ENCODE assay signal across 13 cellular contexts in the genomic region with DNA sequence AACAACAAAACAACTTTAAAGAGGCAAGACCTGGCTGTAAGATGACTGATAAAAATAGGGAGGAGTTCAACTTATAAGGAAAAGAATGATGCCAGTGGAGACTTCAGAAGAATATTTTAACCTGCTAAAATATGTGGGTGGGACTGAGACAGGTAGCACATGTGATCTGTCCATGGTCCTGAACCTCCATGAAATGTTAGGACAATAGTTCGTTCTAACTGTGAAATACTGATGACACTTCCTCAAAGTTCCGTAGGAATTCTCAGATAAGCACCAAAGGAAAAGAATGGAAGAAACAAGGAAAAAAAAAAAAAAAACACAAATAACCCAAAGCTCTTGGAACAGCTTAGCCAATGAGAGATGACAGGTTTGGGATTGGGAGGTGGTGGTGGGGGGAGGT. TPM values are rescaled to one million over a fixed set of nuclear protein-coding genes. Genes with fewer than 3 reads are reported as not detected.
DNase-seq lines count a peak whose midpoint lies in the region; ATAC-seq and TF ChIP-seq lines count a peak whose summit lies in the region.
"Had no signal": no experiment of that assay in that cellular context is flagged by ENCODE, and none has a peak within 500 bp of the region (broad histone marks: within the 10 kb centered on the region; RNA-seq: fewer than 3 reads in every experiment).

No MANE protein-coding gene starts in this region.

- in situ Hi-C loops in astrocyte of the spinal cord (cut with HindIII; ENCODE audit: low sequenced_read_pairs), result no loop called here

- H3K27me3 Mint-ChIP-seq in CD4-positive, CD25-positive, alpha-beta regulatory T cell, result peaks cover 6% of the 10 kb centered on the region

- TF ChIP-seq CTCF in astrocyte of the spinal cord (IDR thresholded peaks at IDR 0.05; ENCODE audit: low read depth, low read length), result no peak

- H3K9me2 ChIP-seq in Karpas-422 (replicated peaks; ENCODE audit: insufficient read depth, low read length), result no peaks in the 10 kb centered on the region

- H3K9ac ChIP-seq in Karpas-422 (ENCODE audit: low read length), result no peak overlapping the region

- peaks cover 4% of the 10 kb centered on the region for H3K27me3 ChIP-seq in CD4-positive, CD25-positive, alpha-beta regulatory T cell (ENCODE audit: control insufficient read depth, insufficient read depth, low read length)
- no peaks in the 10 kb centered on the region for H3K27me3 ChIP-seq in Karpas-422 (ENCODE audit: low read length)
- H3K27me3 ChIP-seq: BE2C had no signal

- H3K9me3 Mint-ChIP-seq in CD4-positive, CD25-positive, alpha-beta regulatory T cell, result peaks cover 0 to 5% (median 0%) of the 10 kb centered on the region in 7 donors

- no peaks in the 10 kb centered on the region for H3K79me2 ChIP-seq in Karpas-422 (ENCODE audit: low read length)

- no peaks in the 10 kb centered on the region for H3K9me3 ChIP-seq in CD4-positive, CD25-positive, alpha-beta regulatory T cell (ENCODE audit: control insufficient read depth in 2 of 2, low read length in 2 of 2)
- H3K9me3 ChIP-seq in Karpas-422 (ENCODE audit: low read length), result no peaks in the 10 kb centered on the region
- H3K9me3 ChIP-seq: BE2C had no signal

- no peaks in the 10 kb centered on the region for H3K36me3 ChIP-seq in CD4-positive, CD25-positive, alpha-beta regulatory T cell (ENCODE audit: control insufficient read depth, insufficient read depth, low read length)
- no peaks in the 10 kb centered on the region for H3K36me3 ChIP-seq in Karpas-422 (ENCODE audit: insufficient read depth, low read length)
- H3K36me3 ChIP-seq: BE2C had no signal

- H3K4me1 ChIP-seq in CD4-positive, CD25-positive, alpha-beta regulatory T cell (ENCODE audit: control insufficient read depth, insufficient read depth, low read length, poor library complexity, severe bottlenecking), result no peaks in the 10 kb centered on the region
- no peaks in the 10 kb centered on the region for H3K4me1 ChIP-seq in Karpas-422 (ENCODE audit: low read length)

- no peak overlapping the region for H3K4me3 Mint-ChIP-seq in CD4-positive, CD25-positive, alpha-beta regulatory T cell
- H3K4me3 Mint-ChIP-seq: activated B cell treated with CpG ODN at 0.5 μM for 24 hours; neural crest cell; stimulated activated naive B cell treated with anti-CD40 and anti-IgM and Interleukin-4, amounts not matched to agents 10 μg/mL and 1 μg/mL and 100 μg/mL, for 72 hours had no signal

- no peak overlapping the region for H3K27ac ChIP-seq in CD4-positive, CD25-positive, alpha-beta regulatory T cell (ENCODE audit: insufficient read depth, low read length, poor library complexity, severe bottlenecking)
- H3K27ac ChIP-seq in Karpas-422 (ENCODE audit: low read length), result no peak overlapping the region

- ATAC-seq in CD4-positive, CD25-positive, alpha-beta regulatory T cell (ENCODE audit: low read depth in 2 of 2), result no peak
- ATAC-seq in GM21526 (IDR thresholded peaks at IDR 0.05; ENCODE audit: low FRiP score, unreplicated experiment) (no peak), GM18868 (IDR thresholded peaks at IDR 0.05; ENCODE audit: unreplicated experiment) (no peak)
- ATAC-seq: stimulated activated naive B cell treated with anti-CD40 and anti-IgM and Interleukin-4, amounts not matched to agents 10 μg/mL and 1 μg/mL and 100 μg/mL, for 72 hours had no signal

- no peak overlapping the region for H3K27ac Mint-ChIP-seq in CD4-positive, CD25-positive, alpha-beta regulatory T cell
- H3K27ac Mint-ChIP-seq: activated B cell treated with CpG ODN at 0.5 μM for 24 hours; stimulated activated naive B cell treated with anti-CD40 and anti-IgM and Interleukin-4, amounts not matched to agents 10 μg/mL and 1 μg/mL and 100 μg/mL, for 72 hours had no signal

- no peak overlapping the region for H3K4me3 ChIP-seq in CD4-positive, CD25-positive, alpha-beta regulatory T cell (ENCODE audit: low read depth, low read length)
- no peak overlapping the region for H3K4me3 ChIP-seq in Karpas-422 (ENCODE audit: low read length)
- no peak overlapping the region for H3K4me3 ChIP-seq in astrocyte of the spinal cord (ENCODE audit: low read depth, low read length)

- H3K4me1 Mint-ChIP-seq in CD4-positive, CD25-positive, alpha-beta regulatory T cell, result no peaks in the 10 kb centered on the region
- H3K4me1 Mint-ChIP-seq: activated B cell treated with CpG ODN at 0.5 μM for 24 hours; neural crest cell; stimulated activated naive B cell treated with anti-CD40 and anti-IgM and Interleukin-4, amounts not matched to agents 10 μg/mL and 1 μg/mL and 100 μg/mL, for 72 hours had no signal

- no peak overlapping the region for H2AFZ ChIP-seq in Karpas-422 (ENCODE audit: low read length)

- no peaks in the 10 kb centered on the region for H4K20me1 ChIP-seq in Karpas-422 (ENCODE audit: insufficient read depth, low read depth, low read length)

- H3K4me2 ChIP-seq in Karpas-422 (ENCODE audit: low read depth, low read length, poor library complexity, severe bottlenecking), result no peak overlapping the region

- H3K36me3 Mint-ChIP-seq in CD4-positive, CD25-positive, alpha-beta regulatory T cell, result no peaks in the 10 kb centered on the region
- H3K36me3 Mint-ChIP-seq: stimulated activated naive B cell treated with anti-CD40 and anti-IgM and Interleukin-4, amounts not matched to agents 10 μg/mL and 1 μg/mL and 100 μg/mL, for 72 hours had no signal

- DNase-seq in CD4-positive, CD25-positive, alpha-beta regulatory T cell, result peak in 2 of 3 donors; percentile 6 to 14
- DNase-seq in Karpas-422 (peak; percentile 66), astrocyte of the spinal cord (ENCODE audit: low read depth, low spot score) (peak; percentile 9), iris pigment epithelial cell (ENCODE audit: low read depth) (peak; percentile 15), foreskin melanocyte (no peak), NCI-H2227 treated with DMSO at 0.1 percent for 48 hours (lab: John Stamatoyannopoulos, UW) (no peak)
- DNase-seq: activated B cell treated with CpG ODN at 0.5 μM for 24 hours; activated effector memory CD4-positive, alpha-beta T cell treated with anti-CD3 and anti-CD28 coated beads, Interleukin-2, amount 50 U/mL, for 16 hours; BE2C; stimulated activated naive B cell treated with anti-CD40 and anti-IgM and Interleukin-4, amounts not matched to agents 10 μg/mL and 1 μg/mL and 100 μg/mL, for 72 hours had no signal

RNA-seq across cellular contexts. Expression of gene CDC42BPA, which starts 44.7 kb away (rescaled TPM):
- total RNA-seq in CD4-positive, CD25-positive, alpha-beta regulatory T cell, result 1.5 TPM
- polyA plus RNA-seq in CD4-positive, CD25-positive, alpha-beta regulatory T cell, result 1 to 10 TPM in 1 of 4 donors, under 1 TPM in 3; 0.06 to 1.1 (median 0.35) TPM
- not detected in 2 replicates for total RNA-seq in Karpas-422 (2014; rRNA removed; shearing (Covaris generic); ENCODE audit: low replicate concordance)

Comparison
In these comparisons a context has a peak if more than half of its experiments do, and no peak if none do; other contexts are left out.
1. DNase-seq: peak in CD4-positive, CD25-positive, alpha-beta regulatory T cell (2 of 3), Karpas-422 (single experiment), astrocyte of the spinal cord (single experiment) and iris pigment epithelial cell (single experiment); none in foreskin melanocyte (single experiment) and NCI-H2227 treated with DMSO at 0.1 percent for 48 hours (single experiment).